Comparison of ENCODE assay signal across 10 cellular contexts in genomic region chr6:137874204-137875001, GRCh38. TPM values are rescaled to one million over a fixed set of nuclear protein-coding genes. Genes with fewer than 3 reads are reported as not detected.
DNase-seq lines count a peak whose midpoint lies in the region; ATAC-seq and TF ChIP-seq lines count a peak whose summit lies in the region.
"Had no signal": no experiment of that assay in that cellular context is flagged by ENCODE, and none has a peak within 500 bp of the region (broad histone marks: within the 10 kb centered on the region; RNA-seq: fewer than 3 reads in every experiment).

No MANE protein-coding gene starts in this region.

- in situ Hi-C loops in gastrocnemius medialis (cut with MboI; ENCODE audit: low sequenced_read_pairs in 4 of 4) = loop anchor here in 1 of 4 donors (5.0 to 10.0 kb wide), 2 partner anchors 70 to 167 kb away; no protein-coding TSS in a partner anchor

- peak overlapping the region; percentile 88 for H3K4me3 Mint-ChIP-seq in T-helper 17 cell
- no peak overlapping the region for H3K4me3 Mint-ChIP-seq in glutamatergic neuron (ENCODE audit: unreplicated experiment)
- H3K4me3 Mint-ChIP-seq: brain had no signal

- peak overlapping the region; percentile 96 for H3K27ac Mint-ChIP-seq in T-helper 17 cell
- H3K27ac Mint-ChIP-seq in glutamatergic neuron (ENCODE audit: unreplicated experiment) = no peak overlapping the region
- H3K27ac Mint-ChIP-seq: brain had no signal

- H3K9me3 Mint-ChIP-seq in glutamatergic neuron (ENCODE audit: unreplicated experiment) = no peaks in the 10 kb centered on the region
- H3K9me3 Mint-ChIP-seq: brain had no signal

- intact Hi-C loops in esophagus squamous epithelium (cut with DNase I) = loop anchor here (10.0 kb wide), 1 partner anchor 70 kb away; no protein-coding TSS in a partner anchor
- intact Hi-C loops in gastrocnemius medialis (cut with DNase I; ENCODE audit: low total_unique reads) = loop anchor here (5.0 kb wide), 1 partner anchor 58 kb away; no protein-coding TSS in a partner anchor

- no peaks in the 10 kb centered on the region for H3K27me3 ChIP-seq in GM06990 (replicated peaks; ENCODE audit: control insufficient read depth, insufficient read depth, low read length)
- no peaks in the 10 kb centered on the region for H3K27me3 ChIP-seq in esophagus squamous epithelium
- H3K27me3 ChIP-seq in gastrocnemius medialis = no peaks in the 10 kb centered on the region

- H3K9me3 ChIP-seq in T-helper 17 cell (ENCODE audit: control insufficient read depth, low read length, poor library complexity, severe bottlenecking) (peaks cover 3% of the 10 kb centered on the region), esophagus squamous epithelium (no peaks in the 10 kb centered on the region), gastrocnemius medialis (no peaks in the 10 kb centered on the region)

- WGBS in esophagus squamous epithelium, 2 donors = 73 to 76% methylated on average over 9 of the region's 9 CpGs

- H3K27ac ChIP-seq in esophagus squamous epithelium = peak overlapping the region; percentile 37 to 96 (median 89)
- H3K27ac ChIP-seq in gastrocnemius medialis = peak overlapping the region in 3 of 4 donors; percentile 34 to 65 (median 36)

- H3K4me3 ChIP-seq in GM06990 (replicated peaks; ENCODE audit: low read depth, low read length) (peak overlapping the region; percentile 95), esophagus squamous epithelium (no peak overlapping the region), gastrocnemius medialis (no peak overlapping the region)

- DNase-seq in GM06990 (ENCODE audit: extremely low read depth, insufficient read length) (no peak), T-helper 17 cell (no peak), esophagus squamous epithelium (lab: John Stamatoyannopoulos, UW) (no peak), gastrocnemius medialis (no peak), omental fat pad (ENCODE audit: low spot score) (no peak), glutamatergic neuron (no peak), SHP77 (lab: John Stamatoyannopoulos, UW) (no peak)
- DNase-seq: GM23248 had no signal

- H3K4me1 ChIP-seq in esophagus squamous epithelium (peaks cover 33 to 72% (median 47%) of the 10 kb centered on the region in 3 donors), gastrocnemius medialis (peaks cover 19 to 40% of the 10 kb centered on the region in 2 donors)

- peaks cover 40% of the 10 kb centered on the region for H3K36me3 ChIP-seq in GM06990 (ENCODE audit: control insufficient read depth, insufficient read depth, low read length)
- peaks cover 21 to 55% (median 30%) of the 10 kb centered on the region in 3 donors for H3K36me3 ChIP-seq in esophagus squamous epithelium
- H3K36me3 ChIP-seq in gastrocnemius medialis = peaks cover 0 to 52% of the 10 kb centered on the region in 2 donors

- TF ChIP-seq POLR2A in esophagus squamous epithelium (IDR thresholded peaks at IDR 0.05) (no peak), gastrocnemius medialis (IDR thresholded peaks at IDR 0.05) (no peak)

- H3K4me1 Mint-ChIP-seq in T-helper 17 cell = peaks cover 76% of the 10 kb centered on the region
- H3K4me1 Mint-ChIP-seq in glutamatergic neuron (ENCODE audit: low read depth, unreplicated experiment) = no peaks in the 10 kb centered on the region

- ATAC-seq in T-helper 17 cell (no peak), gastrocnemius medialis (no peak), HG03108 (IDR thresholded peaks at IDR 0.05; ENCODE audit: unreplicated experiment) (no peak), omental fat pad (ENCODE audit: low FRiP score) (no peak)

- peaks cover 28% of the 10 kb centered on the region for H3K36me3 Mint-ChIP-seq in T-helper 17 cell (ENCODE audit: low read depth)
- no peaks in the 10 kb centered on the region for H3K36me3 Mint-ChIP-seq in glutamatergic neuron (ENCODE audit: unreplicated experiment)

- H3K27me3 Mint-ChIP-seq in T-helper 17 cell = peaks cover 7% of the 10 kb centered on the region
- no peaks in the 10 kb centered on the region for H3K27me3 Mint-ChIP-seq in glutamatergic neuron (ENCODE audit: unreplicated experiment)

- no peak for TF ChIP-seq CTCF in GM06990 (IDR thresholded peaks at IDR 0.05; ENCODE audit: insufficient read depth, low read length, poor library complexity, severe bottlenecking)
- TF ChIP-seq CTCF in esophagus squamous epithelium (IDR thresholded peaks at IDR 0.05) = no peak
- TF ChIP-seq CTCF in gastrocnemius medialis (IDR thresholded peaks at IDR 0.05 in 4 of 5, conservative IDR thresholded peaks at IDR 0.05 in 1 of 5) = no peak
- TF ChIP-seq CTCF in omental fat pad (IDR thresholded peaks at IDR 0.05) = no peak
- TF ChIP-seq CTCF in glutamatergic neuron (IDR thresholded peaks at IDR 0.05; ENCODE audit: partially characterized antibody, unreplicated experiment) = no peak

RNA-seq across cellular contexts. Expression of gene TNFAIP3, which starts 7.3 kb away (rescaled TPM):
- total RNA-seq in T-helper 17 cell = 1,000 to 10,000 TPM; 4,032 to 4,607 TPM
- total RNA-seq in esophagus squamous epithelium = 10 to 100 TPM in 1 of 4 donors, 1 to 10 TPM in 3; 4.2 to 21.7 (median 7.7) TPM
- total RNA-seq in gastrocnemius medialis = 1 to 10 TPM; 2.6 to 7.1 (median 4.7) TPM
- total RNA-seq in omental fat pad = 100 to 1,000 TPM in 1 of 4 donors, 10 to 100 TPM in 3; 24.2 to 250 (median 44.5) TPM
- total RNA-seq in glutamatergic neuron (ENCODE audit: unreplicated experiment) = 2.2 TPM

Comparison
In these comparisons a context has a peak if more than half of its experiments do, and no peak if none do; other contexts are left out.
1. RNA of gene TNFAIP3, which starts 7.3 kb away (total RNA-seq): 4,032 to 4,607 TPM in T-helper 17 cell; 24.2 to 250 TPM in omental fat pad, 4.2 to 21.7 TPM in esophagus squamous epithelium, 2.6 to 7.1 TPM in gastrocnemius medialis and 2.2 TPM in glutamatergic neuron (single experiment); every median in the first group is over 10 times any median in the second.